In genomic region chr17:82105882-82106696, GRCh38 we compare ENCODE assay signal across 8 cellular contexts. TPM values are rescaled to one million over a fixed set of nuclear protein-coding genes. Genes with fewer than 3 reads are reported as not detected.
DNase-seq lines count a peak whose midpoint lies in the region; ATAC-seq and TF ChIP-seq lines count a peak whose summit lies in the region.

No MANE protein-coding gene starts in this region.

- no peaks in the 10 kb centered on the region for H3K9me3 Mint-ChIP-seq in activated naive CD4-positive, alpha-beta T cell treated with anti-CD3 and anti-CD28 coated beads, Interleukin-2, amount 50 U/mL, for 72 hours

- H3K27me3 ChIP-seq in IMR-90 (ENCODE audit: control insufficient read depth, insufficient read depth, low read length) = no peaks in the 10 kb centered on the region
- no peaks in the 10 kb centered on the region for H3K27me3 ChIP-seq in SJSA1 (replicated peaks)
- H3K27me3 ChIP-seq in hepatocyte = no peaks in the 10 kb centered on the region

- WGBS in IMR-90 (ENCODE audit: extremely low coverage in 2 of 2, insufficient read length in 1 of 2), 2 experiments = 57% methylated on average over 2 of the region's 24 CpGs; no CpG with 5 or more reads in 1 of the 2 experiments
- 39% methylated on average over 21 of the region's 24 CpGs for WGBS in hepatocyte (ENCODE audit: low lambda C conversion rate, missing lambda C conversion rate)

- H3K36me3 ChIP-seq in IMR-90 (ENCODE audit: control insufficient read depth, insufficient read depth, low read length) (peaks cover 1% of the 10 kb centered on the region; the same call in 1 of the 2 replicates), SJSA1 (peaks cover 9% of the 10 kb centered on the region; the same call in 1 of the 2 replicates), hepatocyte (replicated peaks; ENCODE audit: insufficient read depth, low read depth) (no peaks in the 10 kb centered on the region)

- no peak overlapping the region for H3K18ac ChIP-seq in IMR-90 (ENCODE audit: low read depth, low read length)

- H3K79me2 ChIP-seq in hepatocyte = no peaks in the 10 kb centered on the region

- H2AK5ac ChIP-seq in IMR-90 (ENCODE audit: low read depth, low read length) = no peak overlapping the region

- H4K20me1 ChIP-seq in IMR-90 (ENCODE audit: insufficient read depth, low read length) (no peaks in the 10 kb centered on the region), hepatocyte (ENCODE audit: insufficient read depth, poor library complexity, severe bottlenecking) (no peaks in the 10 kb centered on the region)

- peak overlapping the region; percentile 3; the same call in 1 of the 2 replicates for H3K27ac ChIP-seq in IMR-90 (ENCODE audit: insufficient read depth, low read length)
- peak overlapping the region; percentile 27; the same call in 1 of the 2 replicates for H3K27ac ChIP-seq in SJSA1
- H3K27ac ChIP-seq in hepatocyte = peak overlapping the region; percentile 90

- no peak for TF ChIP-seq POLR2A in IMR-90 (IDR thresholded peaks at IDR 0.05; ENCODE audit: low read depth, low read length)

- in situ Hi-C loops in Caki2 (cut with HindIII; ENCODE audit: low pct_unique_long_range_greater_than_20kb, low sequenced_read_pairs) (no loop called here), IMR-90 (cut with MboI; ENCODE audit: low sequenced_read_pairs) (no loop called here)

- dilution Hi-C loops in IMR-90 (cut with HindIII; ENCODE audit: low sequenced_read_pairs, unreplicated experiment) = no loop called here

- peak; percentile 91 for ATAC-seq in GM19463 (IDR thresholded peaks at IDR 0.05; ENCODE audit: unreplicated experiment)
- peak; percentile 66 for ATAC-seq in IMR-90 (ENCODE audit: low read depth)
- peak; percentile 88 to 94 for ATAC-seq in activated naive CD4-positive, alpha-beta T cell treated with anti-CD3 and anti-CD28 coated beads, Interleukin-2, amount 50 U/mL, for 72 hours

- no peak overlapping the region; the same call in 1 of the 2 replicates for H4K91ac ChIP-seq in IMR-90 (ENCODE audit: insufficient read depth, low read depth, low read length)

- no peaks in the 10 kb centered on the region for H3K9me1 ChIP-seq in IMR-90 (ENCODE audit: insufficient read depth, low read length)

- DNase-seq in Caki2 (ENCODE audit: low read depth) (peak; percentile 65), IMR-90 (peak; percentile 37), SJSA1 (ENCODE audit: low read depth in 1 of 2, low spot score in 2 of 2) (peak in 1 of 2 experiments; percentile 45), hepatocyte (ENCODE audit: low spot score) (peak; percentile 83), inferior parietal cortex (ENCODE audit: extremely low spot score) (no peak)
- DNase-seq in activated naive CD4-positive, alpha-beta T cell treated with anti-CD3 and anti-CD28 coated beads, Interleukin-2, amount 50 U/mL, for 72 hours (ENCODE audit: low spot score in 2 of 2) = peak; percentile 66 to 82
- DNase-seq in stimulated activated CD4-positive, alpha-beta T cell treated with anti-CD3 and anti-CD28 coated beads, Interleukin-12 subunit alpha, Interleukin-12 subunit beta, amount 100 ng/mL, for 48 hours (ENCODE audit: low read depth in 2 of 3, low spot score in 1 of 3) = peak; percentile 35 to 63 (median 42)

- H2BK5ac ChIP-seq in IMR-90 (ENCODE audit: low read depth, low read length, poor library complexity, severe bottlenecking) = peak overlapping the region; percentile 14

- peak overlapping the region; percentile 91 to 95 for H3K27ac Mint-ChIP-seq in activated naive CD4-positive, alpha-beta T cell treated with anti-CD3 and anti-CD28 coated beads, Interleukin-2, amount 50 U/mL, for 72 hours

- peak; percentile 29; the same call in 1 of the 2 replicates for TF ChIP-seq CTCF in IMR-90 (conservative IDR thresholded peaks at IDR 0.05; ENCODE audit: low read depth, low read length)
- peak; percentile 31 for TF ChIP-seq CTCF in hepatocyte (IDR thresholded peaks at IDR 0.05; ENCODE audit: poor library complexity)

- H2BK120ac ChIP-seq in IMR-90 (ENCODE audit: low read depth, low read length) = no peak overlapping the region

- no peak; the same call in 1 of the 2 replicates for TF ChIP-seq RAD21 in IMR-90 (IDR thresholded peaks at IDR 0.05; ENCODE audit: low read length)

- H3K4me2 ChIP-seq in IMR-90 (ENCODE audit: low read depth, low read length) (no peak overlapping the region), hepatocyte (peak overlapping the region; percentile 50)

- peak overlapping the region; percentile 37 for H4K5ac ChIP-seq in IMR-90 (ENCODE audit: low read depth, low read length)

- H3K36me3 Mint-ChIP-seq in activated naive CD4-positive, alpha-beta T cell treated with anti-CD3 and anti-CD28 coated beads, Interleukin-2, amount 50 U/mL, for 72 hours = peaks cover 0 to 9% of the 10 kb centered on the region in 2 donors

- H3K9ac ChIP-seq in IMR-90 (ENCODE audit: low read depth, low read length) = no peak overlapping the region

- no peaks in the 10 kb centered on the region for H3K79me1 ChIP-seq in IMR-90 (ENCODE audit: low read depth in 1 of 2, low read length in 2 of 2)

- no peak overlapping the region for H2BK20ac ChIP-seq in IMR-90 (ENCODE audit: low read depth, low read length)

- peak overlapping the region; percentile 17; the same call in 1 of the 2 replicates for H3K14ac ChIP-seq in IMR-90 (replicated peaks; ENCODE audit: low read depth, low read length)

- H4K8ac ChIP-seq in IMR-90 (ENCODE audit: low read depth in 2 of 2, low read length in 2 of 2) = peak overlapping the region; percentile 4 to 65; a peak in 3 of 4 replicates

- POLR2A ChIA-PET in IMR-90 (lab: Charles Lee; ENCODE audit: unreplicated experiment) = no interaction called here

- CTCF ChIA-PET in IMR-90 (lab: Yijun Ruan, JAX) = no interaction called here

- H3K4me1 ChIP-seq in IMR-90 (ENCODE audit: control insufficient read depth, insufficient read depth, low read length) (peaks cover 12% of the 10 kb centered on the region), SJSA1 (replicated peaks) (peaks cover 14% of the 10 kb centered on the region), hepatocyte (ENCODE audit: insufficient read depth) (peaks cover 55% of the 10 kb centered on the region)

- no peak overlapping the region for H3K23ac ChIP-seq in IMR-90 (ENCODE audit: low read depth, low read length)

- peak overlapping the region; percentile 7 for H2AK9ac ChIP-seq in IMR-90 (replicated peaks; ENCODE audit: low read depth, low read length, poor library complexity)

- peak overlapping the region; percentile 82 for H2AFZ ChIP-seq in IMR-90 (replicated peaks; ENCODE audit: low read length, poor library complexity)
- H2AFZ ChIP-seq in hepatocyte = peak overlapping the region; percentile 62

- H3K9me3 ChIP-seq in IMR-90 (ENCODE audit: control insufficient read depth, insufficient read depth, low read length) (no peaks in the 10 kb centered on the region), SJSA1 (replicated peaks) (no peaks in the 10 kb centered on the region), hepatocyte (ENCODE audit: low read depth) (no peaks in the 10 kb centered on the region)

- H3K4ac ChIP-seq in IMR-90 (ENCODE audit: low read depth, low read length) = peak overlapping the region; percentile 51; the same call in 1 of the 2 replicates

- H3K56ac ChIP-seq in IMR-90 (ENCODE audit: extremely low read depth, insufficient read depth, low read length) = no peak overlapping the region

- intact Hi-C loops in IMR-90 (cut with micrococcal nuclease) = no loop called here

- no peaks in the 10 kb centered on the region for H3K9me2 ChIP-seq in hepatocyte (replicated peaks; ENCODE audit: insufficient read depth)

- H2BK15ac ChIP-seq in IMR-90 (ENCODE audit: low read depth, low read length) = no peak overlapping the region

- H3K4me3 ChIP-seq in IMR-90 (ENCODE audit: insufficient read depth, low read depth, low read length) = no peak overlapping the region
- no peak overlapping the region for H3K4me3 ChIP-seq in SJSA1
- no peak overlapping the region for H3K4me3 ChIP-seq in hepatocyte

- no TSS peak for BruUV-seq in IMR-90 (replicated peaks; lab: Mats Ljungman, UMichigan)

RNA-seq across cellular contexts. Expression of gene FASN, which starts 8.1 kb away (rescaled TPM):
- 58.4 and 64.6 TPM in 2 replicates for total RNA-seq in Caki2 (2014; rRNA removed; shearing (Covaris generic); ENCODE audit: low replicate concordance)
- total RNA-seq in IMR-90 (2012; rRNA removed) (12.4 and 15.3 TPM in 2 replicates), hepatocyte (67.2 and 118 TPM in 2 replicates)
- polyA plus RNA-seq in IMR-90 (2012; rRNA removed) (56.0 and 68.5 TPM in 2 replicates), hepatocyte (71.5 and 77.6 TPM in 2 replicates)
- 22.8 and 57.7 TPM in 2 replicates for polyA plus RNA-seq in IMR-90 (2012; cell fraction: cytosol; rRNA removed)
- polyA plus RNA-seq in IMR-90 (2012; cell fraction: nucleus; rRNA removed; ENCODE audit: low replicate concordance) = 126 and 440 TPM in 2 replicates
- total RNA-seq in SJSA1 (2014; rRNA removed; shearing (Covaris generic)) = 54.6 and 77.6 TPM in 2 replicates
- 100 to 1,000 TPM in 1 of 2 donors, 10 to 100 TPM in 1; 82.6 to 171 TPM for total RNA-seq in activated naive CD4-positive, alpha-beta T cell treated with anti-CD3 and anti-CD28 coated beads, Interleukin-2, amount 50 U/mL, for 72 hours

RNA-seq across cellular contexts. Expression of gene DUS1L, which starts 40.5 kb away (rescaled TPM):
- 126 and 135 TPM in 2 replicates for total RNA-seq in Caki2 (2014; rRNA removed; shearing (Covaris generic); ENCODE audit: low replicate concordance)
- total RNA-seq in IMR-90 (2012; rRNA removed) = 26.9 and 29.0 TPM in 2 replicates
- polyA plus RNA-seq in IMR-90 (2012; rRNA removed) = 76.9 and 95.3 TPM in 2 replicates
- polyA plus RNA-seq in IMR-90 (2012; cell fraction: cytosol; rRNA removed) = 60.1 and 65.0 TPM in 2 replicates
- 435 and 1,044 TPM in 2 replicates for polyA plus RNA-seq in IMR-90 (2012; cell fraction: nucleus; rRNA removed; ENCODE audit: low replicate concordance)
- total RNA-seq in SJSA1 (2014; rRNA removed; shearing (Covaris generic)) = 181 and 210 TPM in 2 replicates
- 100 to 1,000 TPM in 1 of 2 donors, 10 to 100 TPM in 1; 86.2 to 103 TPM for total RNA-seq in activated naive CD4-positive, alpha-beta T cell treated with anti-CD3 and anti-CD28 coated beads, Interleukin-2, amount 50 U/mL, for 72 hours
- 71.5 and 71.9 TPM in 2 replicates for total RNA-seq in hepatocyte
- polyA plus RNA-seq in hepatocyte = 160 and 202 TPM in 2 replicates

RNA-seq across cellular contexts. Expression of gene GPS1, which starts 54.4 kb away (rescaled TPM):
- total RNA-seq in Caki2 (2014; rRNA removed; shearing (Covaris generic); ENCODE audit: low replicate concordance) = 154 and 160 TPM in 2 replicates
- total RNA-seq in IMR-90 (2012; rRNA removed) (177 and 181 TPM in 2 replicates), hepatocyte (101 and 124 TPM in 2 replicates)
- polyA plus RNA-seq in IMR-90 (2012; rRNA removed) (157 and 168 TPM in 2 replicates), hepatocyte (160 and 167 TPM in 2 replicates)
- polyA plus RNA-seq in IMR-90 (2012; cell fraction: cytosol; rRNA removed) = 93.5 and 156 TPM in 2 replicates
- 234 and 517 TPM in 2 replicates for polyA plus RNA-seq in IMR-90 (2012; cell fraction: nucleus; rRNA removed; ENCODE audit: low replicate concordance)
- 223 and 226 TPM in 2 replicates for total RNA-seq in SJSA1 (2014; rRNA removed; shearing (Covaris generic))
- 10 to 100 TPM; 60.3 to 77.1 TPM for total RNA-seq in activated naive CD4-positive, alpha-beta T cell treated with anti-CD3 and anti-CD28 coated beads, Interleukin-2, amount 50 U/mL, for 72 hours

RNA-seq across cellular contexts. Expression of gene RFNG, which starts 54.5 kb away (rescaled TPM):
- 62.4 and 68.5 TPM in 2 replicates for total RNA-seq in Caki2 (2014; rRNA removed; shearing (Covaris generic); ENCODE audit: low replicate concordance)
- total RNA-seq in IMR-90 (2012; rRNA removed) = 6.8 and 8.6 TPM in 2 replicates
- 47.3 and 51.1 TPM in 2 replicates for polyA plus RNA-seq in IMR-90 (2012; rRNA removed)
- 27.2 and 51.3 TPM in 2 replicates for polyA plus RNA-seq in IMR-90 (2012; cell fraction: cytosol; rRNA removed)
- polyA plus RNA-seq in IMR-90 (2012; cell fraction: nucleus; rRNA removed; ENCODE audit: low replicate concordance) = 271 and 643 TPM in 2 replicates
- 16.7 and 23.8 TPM in 2 replicates for total RNA-seq in SJSA1 (2014; rRNA removed; shearing (Covaris generic))
- 10 to 100 TPM; 21.5 to 24.2 TPM for total RNA-seq in activated naive CD4-positive, alpha-beta T cell treated with anti-CD3 and anti-CD28 coated beads, Interleukin-2, amount 50 U/mL, for 72 hours
- total RNA-seq in hepatocyte = 39.6 and 43.2 TPM in 2 replicates
- 109 and 118 TPM in 2 replicates for polyA plus RNA-seq in hepatocyte

Comparison
In these comparisons a context has a peak if more than half of its experiments do, and no peak if none do; other contexts are left out.
1. H3K27ac ChIP-seq: peak in every context shown above with its lines; median percentile 90 in hepatocyte; 27 in SJSA1; 3 in IMR-90.